In the genomic region with DNA sequence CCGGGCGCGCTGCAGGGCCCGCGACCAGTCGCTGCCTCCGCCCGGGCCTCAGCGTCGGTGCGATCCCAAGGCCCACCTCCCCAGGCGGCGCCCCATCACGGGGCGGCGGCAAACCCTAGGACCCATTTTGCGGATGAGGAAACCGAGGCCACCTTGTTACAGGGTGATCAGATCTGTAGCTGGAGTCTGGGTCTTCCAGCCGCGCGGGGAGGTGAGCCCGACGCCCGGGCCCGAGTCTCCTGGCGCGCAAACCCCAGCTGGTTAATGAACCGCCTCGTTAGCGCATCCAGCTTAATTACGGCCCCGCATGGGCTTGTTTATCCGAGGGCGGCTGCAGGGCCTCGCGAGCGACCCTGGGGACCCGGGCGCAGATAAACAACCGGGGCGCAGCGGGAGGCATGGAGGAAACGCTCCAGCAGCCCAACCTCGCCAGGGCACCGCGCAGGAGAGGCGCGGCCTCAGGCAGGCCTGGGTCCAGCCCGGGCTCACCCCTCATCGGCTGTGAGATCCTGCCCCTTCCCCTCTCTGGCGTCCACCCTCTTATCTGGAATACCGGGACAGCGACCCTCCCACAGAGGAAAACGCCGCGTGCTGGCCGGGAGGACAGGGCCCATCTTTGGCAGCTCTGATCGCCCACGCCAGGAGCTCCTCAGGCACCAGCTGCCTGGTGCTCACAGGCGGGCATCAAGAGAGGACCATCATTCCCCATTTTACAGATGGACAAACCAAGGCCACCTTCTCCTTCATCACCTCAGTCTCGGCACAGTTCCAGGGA, we compare ENCODE assay signal across 9 cellular contexts. TPM values are rescaled to one million over a fixed set of nuclear protein-coding genes. Genes with fewer than 3 reads are reported as not detected.
DNase-seq lines count a peak whose midpoint lies in the region; ATAC-seq and TF ChIP-seq lines count a peak whose summit lies in the region.
"Had no signal": no experiment of that assay in that cellular context is flagged by ENCODE, and none has a peak within 500 bp of the region (broad histone marks: within the 10 kb centered on the region; RNA-seq: fewer than 3 reads in every experiment).

No MANE protein-coding gene starts in this region.

- TF ChIP-seq POLR2A in ovary (IDR thresholded peaks at IDR 0.05), result no peak

- no peaks in the 10 kb centered on the region for H3K27me3 ChIP-seq in BJ (ENCODE audit: control insufficient read depth, insufficient read depth, low read length)
- H3K27me3 ChIP-seq in MM.1S (replicated peaks; ENCODE audit: insufficient read depth, low read length), result no peaks in the 10 kb centered on the region
- H3K27me3 ChIP-seq in esophagus (ENCODE audit: control insufficient read depth in 1 of 2, insufficient read depth in 2 of 2, low read length in 2 of 2), result no peaks in the 10 kb centered on the region
- no peaks in the 10 kb centered on the region for H3K27me3 ChIP-seq in ovary
- H3K27me3 ChIP-seq: uterus had no signal

- no peak for TF ChIP-seq EP300 in ovary (IDR thresholded peaks at IDR 0.05)

- TF ChIP-seq CTCF in BJ (IDR thresholded peaks at IDR 0.05; ENCODE audit: insufficient read depth, low read depth, low read length), result no peak
- 0 out of 2 replicates have a peak, but pooled peaks have one; percentile 5 for TF ChIP-seq CTCF in MM.1S (IDR thresholded peaks at IDR 0.05; ENCODE audit: low read length)
- TF ChIP-seq CTCF in ovary (IDR thresholded peaks at IDR 0.05), result peak in 1 of 3 donors; percentile 1

- WGBS in esophagus, 2 donors, result 17 to 23% methylated on average over 60 to 61 of the region's 61 CpGs
- 14 to 22% (median 21%) methylated on average over 57 to 61 of the region's 61 CpGs for WGBS in ovary, 3 donors

- H3K4me1 ChIP-seq in MM.1S (ENCODE audit: low read length) (no peaks in the 10 kb centered on the region), esophagus (ENCODE audit: control insufficient read depth in 2 of 2, insufficient read depth in 2 of 2, low read length in 1 of 2) (peaks cover 5 to 26% of the 10 kb centered on the region in 2 donors), ovary (ENCODE audit: insufficient read depth) (peaks cover 8% of the 10 kb centered on the region)

- H3K36me3 ChIP-seq in BJ (ENCODE audit: control insufficient read depth, insufficient read depth, low read length) (peaks cover 18% of the 10 kb centered on the region), MM.1S (replicated peaks; ENCODE audit: insufficient read depth, low read length) (no peaks in the 10 kb centered on the region; the same call in 1 of the 2 replicates), esophagus (ENCODE audit: control insufficient read depth in 2 of 2, insufficient read depth in 2 of 2, low read length in 1 of 2) (peaks cover 4 to 23% of the 10 kb centered on the region in 2 donors), ovary (no peaks in the 10 kb centered on the region)
- H3K36me3 ChIP-seq: uterus had no signal

- H3K4me3 ChIP-seq in BJ (ENCODE audit: low read depth, low read length) (peak overlapping the region; percentile 28), MM.1S (ENCODE audit: low read length) (peak overlapping the region; percentile 43), esophagus (ENCODE audit: low read depth in 1 of 2, low read length in 2 of 2) (peak overlapping the region; percentile 28 to 31), ovary (peak overlapping the region; percentile 25)

- CTCF ChIA-PET in BJ (lab: Yijun Ruan, JAX), result interaction anchor here (0.7 to 6.8 kb wide), 31 partner anchors 11 to 302 kb away, joined by 3 to 239 read pairs (median 5); partner anchors contain the start of genes COX8A and STIP1

- no peak for ATAC-seq in HG03378 (IDR thresholded peaks at IDR 0.05; ENCODE audit: unreplicated experiment)

- no peaks in the 10 kb centered on the region for H3K9me3 ChIP-seq in MM.1S (replicated peaks; ENCODE audit: insufficient read depth, low read length)
- H3K9me3 ChIP-seq in esophagus (ENCODE audit: control insufficient read depth in 2 of 2, insufficient read depth in 1 of 2, low read depth in 1 of 2, low read length in 1 of 2), result no peaks in the 10 kb centered on the region
- H3K9me3 ChIP-seq in ovary, result no peaks in the 10 kb centered on the region
- H3K9me3 ChIP-seq: uterus had no signal

- DNase-seq in BJ (ENCODE audit: low read depth) (no peak), MM.1S (no peak), ovary (peak in 2 of 5 donors; percentile 31 to 43), NCI-H2107 treated with DMSO at 0.1 percent for 48 hours (lab: John Stamatoyannopoulos, UW; ENCODE audit: unreplicated experiment) (no peak), glomerular visceral epithelial cell (ENCODE audit: extremely low spot score) (no peak), GM19238 (ENCODE audit: insufficient read length, low spot score) (no peak)

- no peaks in the 10 kb centered on the region for H3K79me2 ChIP-seq in MM.1S (ENCODE audit: low read length)

- no peaks in the 10 kb centered on the region for H3F3A ChIP-seq in MM.1S (ENCODE audit: insufficient read depth, low read length)

- intact Hi-C loops in ovary (cut with DNase I), result loop anchor here in 3 of 4 donors (2.0 to 10.0 kb wide), 3 partner anchors 151 to 294 kb away; partner anchors contain the start of gene KCNK4 (in 1 of the 3)

- H3K27ac ChIP-seq in MM.1S (ENCODE audit: low read length) (no peak overlapping the region), esophagus (ENCODE audit: low read depth in 2 of 2, low read length in 1 of 2) (no peak overlapping the region), ovary (no peak overlapping the region)

- POLR2A ChIA-PET in BJ (lab: Charles Lee), result interaction anchor here (0.6 kb wide), 1 partner anchor 235 kb away, joined by 7 read pairs; no protein-coding TSS in a partner anchor

- no peaks in the 10 kb centered on the region for H3K9me2 ChIP-seq in MM.1S (replicated peaks; ENCODE audit: insufficient read depth, low read length)

- H2AFZ ChIP-seq in MM.1S (ENCODE audit: low read length), result no peak overlapping the region

- peak overlapping the region; percentile 3; the same call in 1 of the 2 replicates for H3K9ac ChIP-seq in MM.1S (ENCODE audit: low read length)

- peak overlapping the region; percentile 64; the same call in 1 of the 2 replicates for H3K4me2 ChIP-seq in MM.1S (ENCODE audit: low read depth, low read length)

- no peaks in the 10 kb centered on the region for H4K20me1 ChIP-seq in MM.1S (ENCODE audit: insufficient read depth, low read length)

RNA-seq across cellular contexts. Expression of gene OTUB1, which starts 14.7 kb away (rescaled TPM):
- polyA plus RNA-seq in BJ (2011; rRNA removed), result 108 and 143 TPM in 2 replicates
- 56.2 and 75.3 TPM in 2 replicates for polyA minus RNA-seq in BJ (2011; rRNA and poly(A)+ RNA removed)
- polyA plus RNA-seq in esophagus, result 10 to 100 TPM; 54.6 to 91.5 TPM
- 10 to 100 TPM; 49.4 to 66.7 (median 50.7) TPM for total RNA-seq in ovary
- 10 to 100 TPM; 34.7 to 55.1 TPM for polyA plus RNA-seq in ovary

RNA-seq across cellular contexts. Expression of gene COX8A, which starts 26.5 kb away (rescaled TPM):
- 359 and 527 TPM in 2 replicates for polyA plus RNA-seq in BJ (2011; rRNA removed)
- polyA minus RNA-seq in BJ (2011; rRNA and poly(A)+ RNA removed), result 202 and 270 TPM in 2 replicates
- polyA plus RNA-seq in esophagus, result 1,000 to 10,000 TPM in 1 of 2 donors, 100 to 1,000 TPM in 1; 737 to 1,011 TPM
- 100 to 1,000 TPM; 197 to 339 (median 222) TPM for total RNA-seq in ovary
- 100 to 1,000 TPM in 1 of 2 donors, 10 to 100 TPM in 1; 64.8 to 438 TPM for polyA plus RNA-seq in ovary

RNA-seq across cellular contexts. Expression of gene FLRT1, which starts 34.8 kb away (rescaled TPM):
- polyA plus RNA-seq in BJ (2011; rRNA removed), result 0.32 and 0.42 TPM in 2 replicates
- polyA minus RNA-seq in BJ (2011; rRNA and poly(A)+ RNA removed), result 0.46 and 0.52 TPM in 2 replicates
- under 1 TPM; 0.04 to 0.08 TPM for polyA plus RNA-seq in esophagus
- 1 to 10 TPM in 1 of 7 donors, under 1 TPM in 6; 0.23 to 1.2 (median 0.45) TPM for total RNA-seq in ovary
- polyA plus RNA-seq in ovary, result under 1 TPM; 0.13 to 0.17 TPM
